In the genomic region with DNA sequence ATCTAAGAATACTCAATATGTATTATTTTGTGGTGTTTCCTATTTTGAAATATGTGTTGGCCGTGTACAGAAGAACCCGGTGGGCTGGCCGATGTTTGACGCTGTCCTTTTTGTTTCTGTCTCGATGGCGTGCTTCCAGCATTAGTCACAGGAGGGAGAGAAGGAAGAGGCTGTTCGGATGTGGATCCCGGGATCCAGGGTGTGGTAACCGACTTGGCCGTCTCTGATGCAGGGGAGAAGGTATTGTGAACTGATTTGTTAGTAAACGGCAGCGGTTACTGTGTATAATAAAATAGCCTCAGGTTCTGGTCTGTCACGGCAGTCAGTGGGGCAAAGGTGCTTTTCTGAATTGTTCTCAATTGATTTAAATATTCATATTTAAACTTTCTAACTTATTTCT, we compare ENCODE assay signal across 16 cellular contexts.
DNase-seq lines count a peak whose midpoint lies in the region; ATAC-seq and TF ChIP-seq lines count a peak whose summit lies in the region.
"Had no signal": no experiment of that assay in that cellular context is flagged by ENCODE, and none has a peak within 500 bp of the region (broad histone marks: within the 10 kb centered on the region; RNA-seq: fewer than 3 reads in every experiment).

No MANE protein-coding gene starts in this region.

- H3K36me3 Mint-ChIP-seq in nephron (ENCODE audit: low read depth) (peaks cover 24% of the 10 kb centered on the region), WTC11 (no peaks in the 10 kb centered on the region)
- H3K36me3 Mint-ChIP-seq: CD14-positive monocyte had no signal

- H2BK120ac ChIP-seq in neuronal stem cell (ENCODE audit: low read depth, low read length), result no peak overlapping the region

- CTCF ChIA-PET in WTC11 (lab: Charles Lee), result no interaction called here

- no peaks in the 10 kb centered on the region for H3K36me3 ChIP-seq in OCI-LY3 (replicated peaks; ENCODE audit: low read depth, low read length)
- no peaks in the 10 kb centered on the region for H3K36me3 ChIP-seq in neuronal stem cell (replicated peaks in 1 of 2; ENCODE audit: control insufficient read depth in 2 of 2, insufficient read depth in 2 of 2, low read length in 2 of 2)
- H3K36me3 ChIP-seq: uterus had no signal

- H3K9me3 Mint-ChIP-seq in nephron (no peaks in the 10 kb centered on the region), WTC11 (peaks cover 5% of the 10 kb centered on the region; the same call in 1 of the 2 replicates)
- H3K9me3 Mint-ChIP-seq: CD14-positive monocyte; dendritic cell treated with granulocyte-macrophage colony-stimulating factor and Interleukin-4, amounts not matched to agents 40 ng/mL and 50 ng/mL, for 4 days had no signal

- no peak overlapping the region for H2BK5ac ChIP-seq in neuronal stem cell (ENCODE audit: low read length)

- H3K27me3 Mint-ChIP-seq in nephron (ENCODE audit: low read depth) (no peaks in the 10 kb centered on the region), WTC11 (ENCODE audit: low read depth) (no peaks in the 10 kb centered on the region)
- H3K27me3 Mint-ChIP-seq: dendritic cell treated with granulocyte-macrophage colony-stimulating factor and Interleukin-4, amounts not matched to agents 40 ng/mL and 50 ng/mL, for 4 days had no signal

- POLR2A ChIA-PET in WTC11 (lab: Charles Lee), result no interaction called here

- no peak overlapping the region for H4K91ac ChIP-seq in neuronal stem cell (ENCODE audit: low read depth, low read length, poor library complexity)

- H3K4me1 ChIP-seq in OCI-LY3 (ENCODE audit: low read length), result peaks cover 31% of the 10 kb centered on the region
- H3K4me1 ChIP-seq in neuronal stem cell (ENCODE audit: control insufficient read depth in 2 of 2, insufficient read depth in 1 of 2, low read depth in 1 of 2, low read length in 2 of 2), result peaks cover 0 to 2% of the 10 kb centered on the region in 2 donors
- H3K4me1 ChIP-seq: uterus had no signal

- peak overlapping the region; percentile 17 to 82 (median 41) for H3K27ac Mint-ChIP-seq in nephron
- no peak overlapping the region; the same call in 1 of the 2 replicates for H3K27ac Mint-ChIP-seq in WTC11
- H3K27ac Mint-ChIP-seq: CD14-positive monocyte; dendritic cell treated with granulocyte-macrophage colony-stimulating factor and Interleukin-4, amounts not matched to agents 40 ng/mL and 50 ng/mL, for 4 days had no signal

- H3K4me2 ChIP-seq in OCI-LY3 (ENCODE audit: low read length), result 0 out of 2 replicates have a peak overlapping the region, but pooled peaks have one; percentile 9
- H3K4me2 ChIP-seq in neuronal stem cell (ENCODE audit: insufficient read depth, low read length, poor library complexity, severe bottlenecking), result no peak overlapping the region
- H3K4me2 ChIP-seq: SK-N-SH had no signal

- no CpG with 5 or more reads among the region's 13 CpGs for WGBS in neuronal stem cell (ENCODE audit: extremely low coverage in 2 of 2, insufficient read length in 2 of 2, insufficient replicate concordance in 1 of 2), 2 donors

- H4K20me1 ChIP-seq in OCI-LY3 (ENCODE audit: insufficient read depth, low read length), result no peaks in the 10 kb centered on the region

- H3K9ac ChIP-seq in OCI-LY3 (ENCODE audit: low read length) (no peak overlapping the region), neuronal stem cell (ENCODE audit: low read depth, low read length, poor library complexity) (no peak overlapping the region)
- H3K9ac ChIP-seq: SK-N-SH had no signal

- no peaks in the 10 kb centered on the region for H3K79me1 ChIP-seq in neuronal stem cell (ENCODE audit: low read depth, low read length)

- no peak overlapping the region for H3K18ac ChIP-seq in neuronal stem cell (ENCODE audit: low read length)

- H4K8ac ChIP-seq in neuronal stem cell (ENCODE audit: low read depth, low read length), result no peak overlapping the region

- in situ Hi-C loops in Caki2 (cut with HindIII; ENCODE audit: low pct_unique_long_range_greater_than_20kb, low sequenced_read_pairs), result no loop called here

- TF ChIP-seq CTCF in OCI-LY3 (IDR thresholded peaks at IDR 0.05; ENCODE audit: low read depth, low read length) (no peak), nephron (IDR thresholded peaks at IDR 0.05; ENCODE audit: unreplicated experiment in 3 of 3) (no peak), WTC11 (IDR thresholded peaks at IDR 0.05) (no peak)

- H2BK12ac ChIP-seq in neuronal stem cell (ENCODE audit: low read length), result no peak overlapping the region

- peaks cover 56% of the 10 kb centered on the region for H3K27me3 ChIP-seq in OCI-LY3 (ENCODE audit: low read depth, low read length)
- H3K27me3 ChIP-seq in neuronal stem cell (ENCODE audit: control insufficient read depth in 3 of 3, insufficient read depth in 3 of 3, low read depth in 1 of 3, low read length in 3 of 3), result no peaks in the 10 kb centered on the region
- H3K27me3 ChIP-seq: uterus had no signal

- no peak overlapping the region for H2BK15ac ChIP-seq in neuronal stem cell (ENCODE audit: low read length)

- no peak overlapping the region for H3K14ac ChIP-seq in neuronal stem cell (ENCODE audit: low read length)

- no peaks in the 10 kb centered on the region for H3K9me3 ChIP-seq in OCI-LY3 (ENCODE audit: insufficient read depth, low read length)
- no peaks in the 10 kb centered on the region for H3K9me3 ChIP-seq in neuronal stem cell (replicated peaks in 1 of 2; ENCODE audit: control insufficient read depth in 2 of 2, insufficient read depth in 1 of 2, low read depth in 1 of 2, low read length in 2 of 2)
- H3K9me3 ChIP-seq: SK-N-SH, uterus had no signal

- no peak overlapping the region for H2AK5ac ChIP-seq in neuronal stem cell (ENCODE audit: low read depth, low read length)

- DNase-seq in Caki2 (ENCODE audit: low read depth), result peak; percentile 59
- DNase-seq in epithelial cell of prostate (ENCODE audit: low read depth, low spot score), result no peak
- DNase-seq in WTC11 (ENCODE audit: low spot score), result no peak
- no peak for DNase-seq in neuronal stem cell (ENCODE audit: low spot score)
- DNase-seq in HuH-7 (ENCODE audit: low spot score), result no peak
- DNase-seq: activated CD4-positive, alpha-beta T cell treated with anti-CD3 and anti-CD28 coated beads for 48 hours; hippocampal formation; SK-N-SH had no signal

- no peak overlapping the region for H3K4ac ChIP-seq in neuronal stem cell (ENCODE audit: low read length)

- no peak for ATAC-seq in GM18505 (IDR thresholded peaks at IDR 0.05; ENCODE audit: unreplicated experiment)
- ATAC-seq in WTC11, result no peak; the same call in 1 of the 2 replicates
- ATAC-seq: K562 had no signal

- no peaks in the 10 kb centered on the region for H3K79me2 ChIP-seq in OCI-LY3 (ENCODE audit: low read length)

- H3K4me3 Mint-ChIP-seq in nephron, result no peak overlapping the region
- H3K4me3 Mint-ChIP-seq in WTC11, result no peak overlapping the region
- H3K4me3 Mint-ChIP-seq: CD14-positive monocyte; dendritic cell treated with granulocyte-macrophage colony-stimulating factor and Interleukin-4, amounts not matched to agents 40 ng/mL and 50 ng/mL, for 4 days had no signal

- no peak for TF ChIP-seq POLR2A in GM18505 (IDR thresholded peaks at IDR 0.05; ENCODE audit: borderline replicate concordance, extremely low read depth, insufficient read depth, insufficient read length)

- H2AFZ ChIP-seq in OCI-LY3 (ENCODE audit: low read depth, low read length) (no peak overlapping the region), neuronal stem cell (ENCODE audit: low read length) (no peak overlapping the region)

- H3K27ac ChIP-seq in OCI-LY3 (ENCODE audit: low read length), result no peak overlapping the region
- H3K27ac ChIP-seq in epithelial cell of prostate, result peak overlapping the region; percentile 34
- no peak overlapping the region for H3K27ac ChIP-seq in neuronal stem cell (replicated peaks; ENCODE audit: low read length)
- H3K27ac ChIP-seq: uterus had no signal

- H3K4me3 ChIP-seq in OCI-LY3 (ENCODE audit: low read length) (no peak overlapping the region), neuronal stem cell (ENCODE audit: low read length in 2 of 2) (no peak overlapping the region)
- H3K4me3 ChIP-seq: K562, skin epidermis, uterus had no signal

- H3K23ac ChIP-seq in neuronal stem cell (ENCODE audit: low read depth, low read length, poor library complexity), result no peak overlapping the region

- H3K4me1 Mint-ChIP-seq in nephron (peaks cover 38% of the 10 kb centered on the region), WTC11 (0 out of 2 replicates have a peak, but pooled peaks cover 3% of the 10 kb centered on the region)

TF ChIP-seq in WTC11, 78 proteins besides CTCF, POLR2A, EP300 and RAD21:
- TF ChIP-seq, protein P1, sequence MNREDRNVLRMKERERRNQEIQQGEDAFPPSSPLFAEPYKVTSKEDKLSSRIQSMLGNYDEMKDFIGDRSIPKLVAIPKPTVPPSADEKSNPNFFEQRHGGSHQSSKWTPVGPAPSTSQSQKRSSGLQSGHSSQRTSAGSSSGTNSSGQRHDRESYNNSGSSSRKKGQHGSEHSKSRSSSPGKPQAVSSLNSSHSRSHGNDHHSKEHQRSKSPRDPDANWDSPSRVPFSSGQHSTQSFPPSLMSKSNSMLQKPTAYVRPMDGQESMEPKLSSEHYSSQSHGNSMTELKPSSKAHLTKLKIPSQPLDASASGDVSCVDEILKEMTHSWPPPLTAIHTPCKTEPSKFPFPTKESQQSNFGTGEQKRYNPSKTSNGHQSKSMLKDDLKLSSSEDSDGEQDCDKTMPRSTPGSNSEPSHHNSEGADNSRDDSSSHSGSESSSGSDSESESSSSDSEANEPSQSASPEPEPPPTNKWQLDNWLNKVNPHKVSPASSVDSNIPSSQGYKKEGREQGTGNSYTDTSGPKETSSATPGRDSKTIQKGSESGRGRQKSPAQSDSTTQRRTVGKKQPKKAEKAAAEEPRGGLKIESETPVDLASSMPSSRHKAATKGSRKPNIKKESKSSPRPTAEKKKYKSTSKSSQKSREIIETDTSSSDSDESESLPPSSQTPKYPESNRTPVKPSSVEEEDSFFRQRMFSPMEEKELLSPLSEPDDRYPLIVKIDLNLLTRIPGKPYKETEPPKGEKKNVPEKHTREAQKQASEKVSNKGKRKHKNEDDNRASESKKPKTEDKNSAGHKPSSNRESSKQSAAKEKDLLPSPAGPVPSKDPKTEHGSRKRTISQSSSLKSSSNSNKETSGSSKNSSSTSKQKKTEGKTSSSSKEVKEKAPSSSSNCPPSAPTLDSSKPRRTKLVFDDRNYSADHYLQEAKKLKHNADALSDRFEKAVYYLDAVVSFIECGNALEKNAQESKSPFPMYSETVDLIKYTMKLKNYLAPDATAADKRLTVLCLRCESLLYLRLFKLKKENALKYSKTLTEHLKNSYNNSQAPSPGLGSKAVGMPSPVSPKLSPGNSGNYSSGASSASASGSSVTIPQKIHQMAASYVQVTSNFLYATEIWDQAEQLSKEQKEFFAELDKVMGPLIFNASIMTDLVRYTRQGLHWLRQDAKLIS (CRISPR knock-in tag; IDR thresholded peaks at IDR 0.05; ENCODE audit: borderline replicate concordance), result no peak
- TF ChIP-seq ZNF671 (CRISPR knock-in tag; IDR thresholded peaks at IDR 0.05), result no peak
TF ChIP-seq in WTC11: peak in this region for 0.
